In the genomic region with DNA sequence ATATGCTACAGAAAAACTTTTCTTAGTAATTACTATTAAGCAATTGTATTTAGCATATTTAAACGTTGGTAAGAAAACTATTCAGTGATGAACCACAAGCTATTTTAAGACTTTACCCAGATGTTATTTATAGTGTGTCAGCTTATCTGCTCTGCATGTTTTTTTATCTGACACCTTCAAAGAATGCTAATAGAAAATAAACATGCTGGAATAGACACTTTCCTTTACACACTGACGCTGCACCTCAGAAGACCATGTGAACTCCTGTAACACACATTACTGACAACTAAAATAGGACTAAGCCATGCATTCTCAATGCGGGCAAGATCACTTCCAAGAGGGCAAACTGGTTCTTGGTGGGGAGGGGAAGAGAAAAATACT, we compare ENCODE assay signal across 13 cellular contexts. TPM values are rescaled to one million over a fixed set of nuclear protein-coding genes. Genes with fewer than 3 reads are reported as not detected.
A peak's percentile ranks its signal among the peaks of the same experiment; 100 is the strongest.
DNase-seq lines count a peak whose midpoint lies in the region; ATAC-seq and TF ChIP-seq lines count a peak whose summit lies in the region.
"Had no signal": no experiment of that assay in that cellular context is flagged by ENCODE, and none has a peak within 500 bp of the region (broad histone marks: within the 10 kb centered on the region; RNA-seq: fewer than 3 reads in every experiment).

No MANE protein-coding gene starts in this region.

- H3K79me2 ChIP-seq in MM.1S (ENCODE audit: low read length) = peaks cover 97% of the 10 kb centered on the region

- no peaks in the 10 kb centered on the region for H3K9me3 Mint-ChIP-seq in endothelial cell (ENCODE audit: unreplicated experiment)

- ATAC-seq in Right ventricle myocardium inferior (peak; percentile 81), left ventricle myocardium superior (peak; percentile 89), foreskin keratinocyte (no peak)
- ATAC-seq: sciatic nerve had no signal

- no peaks in the 10 kb centered on the region for H3K9me2 ChIP-seq in MM.1S (replicated peaks; ENCODE audit: insufficient read depth, low read length)

- intact Hi-C loops in Right ventricle myocardium inferior (cut with DNase I) = loop anchor here (5.0 kb wide), 1 partner anchor 39 kb away; a partner anchor contains a TSS
- intact Hi-C loops in cardiac septum (cut with DNase I) = loop anchor here (2.0 kb wide), 1 partner anchor 38 kb away; a partner anchor contains a TSS
- intact Hi-C loops in left ventricle myocardium superior (cut with micrococcal nuclease) = no loop called here
- intact Hi-C loops in stomach (cut with DNase I; ENCODE audit: low total_unique reads) = no loop called here

- peak overlapping the region; percentile 65 for H3K27ac ChIP-seq in MM.1S (ENCODE audit: low read length)
- H3K27ac ChIP-seq in stomach = no peak overlapping the region
- no peak overlapping the region for H3K27ac ChIP-seq in foreskin keratinocyte
- H3K27ac ChIP-seq: testis had no signal

- no peak for TF ChIP-seq EP300 in stomach (IDR thresholded peaks at IDR 0.05)

- WGBS in stomach, 5 donors = 32 to 39% (median 35%) methylated on average over 3 of the region's 3 CpGs

- H3K9ac ChIP-seq in MM.1S (ENCODE audit: low read length) = peak overlapping the region; percentile 20; the same call in 1 of the 2 replicates

- H3K36me3 Mint-ChIP-seq in endothelial cell (ENCODE audit: low read depth, unreplicated experiment) = no peaks in the 10 kb centered on the region

- peak overlapping the region; percentile 20; the same call in 1 of the 2 replicates for H3K4me3 ChIP-seq in MM.1S (ENCODE audit: low read length)
- no peak overlapping the region for H3K4me3 ChIP-seq in stomach
- H3K4me3 ChIP-seq: testis had no signal

- H3K9me3 ChIP-seq in MM.1S (replicated peaks; ENCODE audit: insufficient read depth, low read length) = no peaks in the 10 kb centered on the region
- no peaks in the 10 kb centered on the region for H3K9me3 ChIP-seq in stomach
- H3K9me3 ChIP-seq: testis had no signal

- DNase-seq in Right ventricle myocardium inferior (ENCODE audit: missing footprints) (no peak), cardiac septum (ENCODE audit: low spot score) (no peak), MM.1S (peak; percentile 83), left ventricle myocardium superior (no peak), stomach (no peak), foreskin keratinocyte (no peak), endothelial cell (ENCODE audit: low spot score) (no peak), MV-4-11 (lab: John Stamatoyannopoulos, UW) (no peak)
- DNase-seq: effector CD4-positive, alpha-beta T cell; NCI-H1694 treated with DMSO at 0.1 percent for 48 hours; T-helper 1 cell; testis had no signal

- peaks cover 2% of the 10 kb centered on the region for H3K27me3 Mint-ChIP-seq in endothelial cell (ENCODE audit: unreplicated experiment)

- H3K4me2 ChIP-seq in MM.1S (ENCODE audit: low read depth, low read length) = peak overlapping the region; percentile 91

- peaks cover 5% of the 10 kb centered on the region for H3K4me1 Mint-ChIP-seq in endothelial cell (ENCODE audit: unreplicated experiment)

- H3F3A ChIP-seq in MM.1S (ENCODE audit: insufficient read depth, low read length) = peaks cover 16% of the 10 kb centered on the region

- no peak for TF ChIP-seq POLR2A in stomach (IDR thresholded peaks at IDR 0.05)

- H2AFZ ChIP-seq in MM.1S (ENCODE audit: low read length) = no peak overlapping the region

- no peak for TF ChIP-seq CTCF in MM.1S (IDR thresholded peaks at IDR 0.05; ENCODE audit: low read length)
- TF ChIP-seq CTCF in stomach (IDR thresholded peaks at IDR 0.05) = no peak
- no peak for TF ChIP-seq CTCF in foreskin keratinocyte (conservative IDR thresholded peaks at IDR 0.05)
- TF ChIP-seq CTCF in endothelial cell (IDR thresholded peaks at IDR 0.05; ENCODE audit: unreplicated experiment) = no peak

- no peak overlapping the region for H3K27ac Mint-ChIP-seq in endothelial cell (ENCODE audit: unreplicated experiment)

- no peaks in the 10 kb centered on the region; the same call in 1 of the 2 replicates for H4K20me1 ChIP-seq in MM.1S (ENCODE audit: insufficient read depth, low read length)

- H3K27me3 ChIP-seq in MM.1S (replicated peaks; ENCODE audit: insufficient read depth, low read length) (no peaks in the 10 kb centered on the region), stomach (no peaks in the 10 kb centered on the region), foreskin keratinocyte (no peaks in the 10 kb centered on the region)
- H3K27me3 ChIP-seq: testis had no signal

- H3K4me1 ChIP-seq in MM.1S (ENCODE audit: low read length) = peaks cover 38% of the 10 kb centered on the region
- H3K4me1 ChIP-seq in stomach = peaks cover 8 to 61% (median 34%) of the 10 kb centered on the region in 4 donors
- no peaks in the 10 kb centered on the region for H3K4me1 ChIP-seq in foreskin keratinocyte

- no peaks in the 10 kb centered on the region for H3K36me3 ChIP-seq in MM.1S (replicated peaks; ENCODE audit: insufficient read depth, low read length)
- peaks cover 0 to 3% (median 0%) of the 10 kb centered on the region in 4 donors for H3K36me3 ChIP-seq in stomach

- H3K4me3 Mint-ChIP-seq in endothelial cell (ENCODE audit: unreplicated experiment) = no peak overlapping the region

RNA-seq across cellular contexts. Expression of a gene that starts 38.3 kb away (rescaled TPM):
- total RNA-seq in Right ventricle myocardium inferior (30.8 TPM), cardiac septum (31.6 TPM), left ventricle myocardium superior (33.8 TPM), stomach (10 to 100 TPM; 15.4 to 86.1 (median 34.8) TPM), foreskin keratinocyte (16.9 and 18.7 TPM in 2 replicates), endothelial cell (ENCODE audit: unreplicated experiment) (30.6 TPM)
- polyA plus RNA-seq in stomach (1 to 10 TPM; 3.2 to 4.7 (median 3.7) TPM), foreskin keratinocyte (2.2 TPM in 2 replicates)

Comparison
In these comparisons a context has a peak if more than half of its experiments do, and no peak if none do; other contexts are left out.
1. intact Hi-C loops: an anchor here in Right ventricle myocardium inferior (5.0 kb wide) and cardiac septum (2.0 kb wide); none called in left ventricle myocardium superior and stomach.